ENCODE assay signal across 1 cellular context in the genomic region with DNA sequence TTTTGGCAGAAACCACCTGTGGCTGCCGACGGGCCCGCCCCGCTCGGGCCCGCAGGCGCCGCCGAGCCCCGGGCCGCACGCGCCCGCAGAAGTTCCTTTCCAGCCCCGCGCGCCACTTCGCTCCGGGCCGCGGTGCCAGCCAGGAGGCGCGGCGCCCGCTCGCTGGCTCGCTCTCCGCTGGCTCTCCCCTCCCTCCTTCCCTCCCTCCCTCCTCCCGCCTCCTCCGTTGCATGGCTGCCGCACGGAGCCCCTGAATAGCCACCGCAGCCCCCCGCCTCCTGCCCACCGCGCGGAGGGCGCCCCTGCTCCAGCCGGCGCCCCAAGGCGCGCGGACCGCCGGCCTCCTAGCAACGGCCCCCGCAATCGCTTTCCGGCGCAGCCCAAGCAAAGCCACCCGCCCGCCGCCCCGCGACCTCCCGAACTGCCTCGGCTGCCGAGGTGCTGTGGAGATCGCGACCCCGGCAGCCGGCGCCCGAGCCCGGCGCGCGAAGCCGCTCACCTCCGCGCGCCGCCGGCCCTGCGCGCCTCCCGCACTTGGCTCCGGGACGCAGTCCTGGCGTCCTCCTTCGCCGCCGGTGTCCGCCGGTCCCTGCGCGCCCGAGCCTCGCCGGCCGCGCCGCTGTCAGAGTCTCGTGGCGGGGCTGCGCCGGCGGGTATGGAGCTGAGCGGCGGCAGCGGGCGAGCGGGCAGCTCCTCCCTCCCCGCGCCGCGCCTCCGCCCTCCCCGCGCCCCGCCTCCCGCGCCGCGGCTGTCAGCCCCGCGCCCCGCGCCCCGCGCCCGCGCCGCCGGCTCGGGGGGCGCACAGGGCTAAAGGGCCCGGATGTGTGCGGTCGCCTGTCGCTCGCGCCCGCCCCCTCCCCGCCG.
TF ChIP-seq lines count a peak whose summit lies in the region.

Gene ZBTB7C, minus strand, starts transcription at position 657 of the 864 bp plus-strand sequence.

TF ChIP-seq in HepG2, 621 proteins besides CTCF, POLR2A, EP300 and RAD21:
- TF ChIP-seq MAX (IDR thresholded peaks at IDR 0.05): peak; percentile 19; the same call in 1 of the 2 replicates
- TF ChIP-seq, protein P1, sequence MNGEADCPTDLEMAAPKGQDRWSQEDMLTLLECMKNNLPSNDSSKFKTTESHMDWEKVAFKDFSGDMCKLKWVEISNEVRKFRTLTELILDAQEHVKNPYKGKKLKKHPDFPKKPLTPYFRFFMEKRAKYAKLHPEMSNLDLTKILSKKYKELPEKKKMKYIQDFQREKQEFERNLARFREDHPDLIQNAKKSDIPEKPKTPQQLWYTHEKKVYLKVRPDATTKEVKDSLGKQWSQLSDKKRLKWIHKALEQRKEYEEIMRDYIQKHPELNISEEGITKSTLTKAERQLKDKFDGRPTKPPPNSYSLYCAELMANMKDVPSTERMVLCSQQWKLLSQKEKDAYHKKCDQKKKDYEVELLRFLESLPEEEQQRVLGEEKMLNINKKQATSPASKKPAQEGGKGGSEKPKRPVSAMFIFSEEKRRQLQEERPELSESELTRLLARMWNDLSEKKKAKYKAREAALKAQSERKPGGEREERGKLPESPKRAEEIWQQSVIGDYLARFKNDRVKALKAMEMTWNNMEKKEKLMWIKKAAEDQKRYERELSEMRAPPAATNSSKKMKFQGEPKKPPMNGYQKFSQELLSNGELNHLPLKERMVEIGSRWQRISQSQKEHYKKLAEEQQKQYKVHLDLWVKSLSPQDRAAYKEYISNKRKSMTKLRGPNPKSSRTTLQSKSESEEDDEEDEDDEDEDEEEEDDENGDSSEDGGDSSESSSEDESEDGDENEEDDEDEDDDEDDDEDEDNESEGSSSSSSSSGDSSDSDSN (CRISPR knock-in tag; IDR thresholded peaks at IDR 0.05): peak; percentile 7; the same call in 1 of the 2 replicates
- TF ChIP-seq, protein P2, sequence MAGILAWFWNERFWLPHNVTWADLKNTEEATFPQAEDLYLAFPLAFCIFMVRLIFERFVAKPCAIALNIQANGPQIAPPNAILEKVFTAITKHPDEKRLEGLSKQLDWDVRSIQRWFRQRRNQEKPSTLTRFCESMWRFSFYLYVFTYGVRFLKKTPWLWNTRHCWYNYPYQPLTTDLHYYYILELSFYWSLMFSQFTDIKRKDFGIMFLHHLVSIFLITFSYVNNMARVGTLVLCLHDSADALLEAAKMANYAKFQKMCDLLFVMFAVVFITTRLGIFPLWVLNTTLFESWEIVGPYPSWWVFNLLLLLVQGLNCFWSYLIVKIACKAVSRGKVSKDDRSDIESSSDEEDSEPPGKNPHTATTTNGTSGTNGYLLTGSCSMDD (CRISPR knock-in tag; IDR thresholded peaks at IDR 0.05): no peak
- TF ChIP-seq NFKB2 (CRISPR knock-in tag; IDR thresholded peaks at IDR 0.05; ENCODE audit: borderline replicate concordance): no peak
TF ChIP-seq in HepG2: peak in this region for 2.
